24 cellular contexts compared by ENCODE assay signal in genomic region chr3:112018712-112019111, GRCh38. TPM values are rescaled to one million over a fixed set of nuclear protein-coding genes. Genes with fewer than 3 reads are reported as not detected.
DNase-seq lines count a peak whose midpoint lies in the region; ATAC-seq, FAIRE-seq and TF ChIP-seq lines count a peak whose summit lies in the region.
"Had no signal": no experiment of that assay in that cellular context is flagged by ENCODE, and none has a peak within 500 bp of the region (broad histone marks: within the 10 kb centered on the region; RNA-seq: fewer than 3 reads in every experiment).

No MANE protein-coding gene starts in this region.

- no peak for FAIRE-seq in HepG2 (lab: Jason Lieb, UNC)
- FAIRE-seq: A549, G401.6, GM12892, GM19239, H1 had no signal

- TF ChIP-seq CTCF in esophagus muscularis mucosa (IDR thresholded peaks at IDR 0.05): no peak
- TF ChIP-seq CTCF in HepG2 (CRISPR knock-in tag; IDR thresholded peaks at IDR 0.05): no peak
- no peak for TF ChIP-seq CTCF in activated CD8-positive, alpha-beta T cell treated with anti-CD3 and anti-CD28 coated beads for 36 hours (IDR thresholded peaks at IDR 0.05)

- no peaks in the 10 kb centered on the region for H3K36me3 ChIP-seq in esophagus muscularis mucosa
- no peaks in the 10 kb centered on the region for H3K36me3 ChIP-seq in HepG2 (replicated peaks in 1 of 2; ENCODE audit: control insufficient read depth in 1 of 2, insufficient read depth in 2 of 2, low read length in 2 of 2)
- H3K36me3 ChIP-seq: BE2C; BLaER1 treated with 17β-estradiol and CSF1 and Interleukin-3, amounts not matched to agents 10 nM and 100 nM had no signal

- H3K4me1 Mint-ChIP-seq in activated CD8-positive, alpha-beta T cell treated with anti-CD3 and anti-CD28 coated beads for 36 hours (ENCODE audit: low read depth): peaks cover 11% of the 10 kb centered on the region

- H3K79me2 ChIP-seq in HepG2 (ENCODE audit: insufficient read depth, low read length): no peaks in the 10 kb centered on the region

- ATAC-seq in HepG2 (no peak), sciatic nerve (peak; percentile 25), HG03135 (IDR thresholded peaks at IDR 0.05; ENCODE audit: unreplicated experiment) (no peak)
- ATAC-seq in activated CD8-positive, alpha-beta T cell treated with anti-CD3 and anti-CD28 coated beads for 36 hours: no peak
- ATAC-seq: A549 had no signal

- H3K9me3 ChIP-seq in esophagus muscularis mucosa: no peaks in the 10 kb centered on the region
- H3K9me3 ChIP-seq in HepG2 (ENCODE audit: low read length): no peaks in the 10 kb centered on the region
- H3K9me3 ChIP-seq: A549; BE2C; BLaER1 treated with 17β-estradiol and CSF1 and Interleukin-3, amounts not matched to agents 10 nM and 100 nM had no signal

- no peak overlapping the region for H3K4me3 Mint-ChIP-seq in activated CD8-positive, alpha-beta T cell treated with anti-CD3 and anti-CD28 coated beads for 36 hours
- H3K4me3 Mint-ChIP-seq: CD14-positive monocyte; CD4-positive, alpha-beta T cell had no signal

- H3K9me3 Mint-ChIP-seq in activated CD8-positive, alpha-beta T cell treated with anti-CD3 and anti-CD28 coated beads for 36 hours: peaks cover 2% of the 10 kb centered on the region
- H3K9me3 Mint-ChIP-seq: CD4-positive, alpha-beta T cell had no signal

- POLR2A ChIA-PET in HepG2 (lab: Yijun Ruan, JAX): no interaction called here
- POLR2A ChIA-PET in activated CD8-positive, alpha-beta T cell treated with anti-CD3 and anti-CD28 coated beads for 36 hours (lab: Charles Lee): no interaction called here

- TF ChIP-seq POLR2A in esophagus muscularis mucosa (IDR thresholded peaks at IDR 0.05; ENCODE audit: low read depth) (no peak), HepG2 (IDR thresholded peaks at IDR 0.05; ENCODE audit: insufficient read depth in 1 of 2, low read depth in 2 of 2, low read length in 2 of 2) (no peak)

- no peak overlapping the region for H2AFZ ChIP-seq in HepG2 (ENCODE audit: low read length)
- H2AFZ ChIP-seq: GM23248 had no signal

- no peak overlapping the region for H3K27ac ChIP-seq in esophagus muscularis mucosa (replicated peaks in 1 of 4)
- H3K27ac ChIP-seq in HepG2 (ENCODE audit: extremely low read length, insufficient read depth, low read length): no peak overlapping the region
- H3K27ac ChIP-seq: A549; BLaER1 treated with 17β-estradiol and CSF1 and Interleukin-3, amounts not matched to agents 10 nM and 100 nM; GM23248 had no signal

- TF ChIP-seq RAD21 in HepG2 (CRISPR knock-in tag; IDR thresholded peaks at IDR 0.05): no peak

- H4K20me1 ChIP-seq in HepG2 (ENCODE audit: insufficient read depth, low read length): no peaks in the 10 kb centered on the region
- H4K20me1 ChIP-seq: BLaER1 treated with 17β-estradiol and CSF1 and Interleukin-3, amounts not matched to agents 10 nM and 100 nM had no signal

- 97% methylated on average over 4 of the region's 4 CpGs for whole genome bisulfite sequencing in esophagus muscularis mucosa
- WGBS in HepG2 (ENCODE audit: low lambda C conversion rate): 14% methylated on average over 4 of the region's 4 CpGs

- H3K4me3 ChIP-seq in esophagus muscularis mucosa: no peak overlapping the region
- no peak overlapping the region for H3K4me3 ChIP-seq in HepG2 (replicated peaks in 1 of 3; ENCODE audit: insufficient read depth in 1 of 3, low read depth in 2 of 3, low read length in 3 of 3)
- H3K4me3 ChIP-seq: A549; BLaER1 treated with 17β-estradiol and CSF1 and Interleukin-3, amounts not matched to agents 10 nM and 100 nM; GM23248 had no signal

- no peaks in the 10 kb centered on the region for H3K27me3 Mint-ChIP-seq in activated CD8-positive, alpha-beta T cell treated with anti-CD3 and anti-CD28 coated beads for 36 hours
- H3K27me3 Mint-ChIP-seq: CD4-positive, alpha-beta T cell had no signal

- no peaks in the 10 kb centered on the region for H3K36me3 Mint-ChIP-seq in activated CD8-positive, alpha-beta T cell treated with anti-CD3 and anti-CD28 coated beads for 36 hours (ENCODE audit: low read depth)
- H3K36me3 Mint-ChIP-seq: CD14-positive monocyte had no signal

- no peaks in the 10 kb centered on the region for H3K27me3 ChIP-seq in esophagus muscularis mucosa
- 0 out of 5 replicates have a peak, but pooled peaks cover 0 to 5% of the 10 kb centered on the region in 2 experiments for H3K27me3 ChIP-seq in HepG2 (ENCODE audit: control insufficient read depth in 1 of 2, insufficient read depth in 2 of 2, low read length in 2 of 2)
- H3K27me3 ChIP-seq: BE2C; BLaER1 treated with 17β-estradiol and CSF1 and Interleukin-3, amounts not matched to agents 10 nM and 100 nM had no signal

- intact Hi-C loops in esophagus muscularis mucosa (cut with DNase I) (no loop called here), HepG2 (cut with micrococcal nuclease; ENCODE audit: unreplicated experiment) (loop anchor here (10.0 kb wide), 1 partner anchor 444 kb away; no protein-coding TSS in a partner anchor), sciatic nerve (cut with DNase I) (no loop called here)
- intact Hi-C loops in activated CD8-positive, alpha-beta T cell treated with anti-CD3 and anti-CD28 coated beads for 36 hours (cut with micrococcal nuclease): no loop called here

- CTCF ChIA-PET in HepG2 (lab: Yijun Ruan, JAX; ENCODE audit: low intra/inter-chr PET ratio, low total read pairs): no interaction called here
- CTCF ChIA-PET in activated CD8-positive, alpha-beta T cell treated with anti-CD3 and anti-CD28 coated beads for 36 hours (lab: Charles Lee): interaction anchor here (6.7 kb wide), 1 partner anchor 24 kb away, joined by 74 read pairs; no protein-coding TSS in a partner anchor

- H3K27ac Mint-ChIP-seq in activated CD8-positive, alpha-beta T cell treated with anti-CD3 and anti-CD28 coated beads for 36 hours: no peak overlapping the region
- H3K27ac Mint-ChIP-seq: CD14-positive monocyte; CD4-positive, alpha-beta T cell had no signal

- H3K9ac ChIP-seq in HepG2 (ENCODE audit: insufficient read depth, low read depth, low read length): no peak overlapping the region
- H3K9ac ChIP-seq: BLaER1 treated with 17β-estradiol and CSF1 and Interleukin-3, amounts not matched to agents 10 nM and 100 nM; GM23248 had no signal

- H3K4me1 ChIP-seq in esophagus muscularis mucosa (peaks cover 0 to under 1% (median under 1%) of the 10 kb centered on the region in 4 donors), HepG2 (ENCODE audit: insufficient read depth, low read length) (no peaks in the 10 kb centered on the region; the same call in 1 of the 2 replicates)
- H3K4me1 ChIP-seq: A549, BE2C had no signal

- no TSS peak for BruUV-seq in HepG2 (replicated peaks; lab: Mats Ljungman, UMichigan)

- DNase-seq in esophagus muscularis mucosa (ENCODE audit: extremely low spot score) (peak; percentile 8), HepG2 (ENCODE audit: low spot score) (no peak), sciatic nerve (ENCODE audit: low spot score) (no peak), DMS153 treated with DMSO at 0.1 percent for 48 hours (lab: John Stamatoyannopoulos, UW; ENCODE audit: unreplicated experiment) (no peak)
- no peak for DNase-seq in activated CD8-positive, alpha-beta T cell treated with anti-CD3 and anti-CD28 coated beads for 36 hours
- DNase-seq: 8988T; ACHN; AML-193; BE2C; Calu3; CD4-positive, alpha-beta T cell; COR-L47; DND-41; GM23248; H7; HCEC 1CT had no signal

- H3K4me2 ChIP-seq in HepG2 (ENCODE audit: low read depth, low read length): no peak overlapping the region
- H3K4me2 ChIP-seq: A549; BLaER1 treated with 17β-estradiol and CSF1 and Interleukin-3, amounts not matched to agents 10 nM and 100 nM had no signal

- in situ Hi-C loops in HepG2 (cut with HindIII; ENCODE audit: extremely low pct_ligation_motif_present, low pct_unique_long_range_greater_than_20kb): no loop called here

- no peak for TF ChIP-seq EP300 in esophagus muscularis mucosa (IDR thresholded peaks at IDR 0.05)
- TF ChIP-seq EP300 in HepG2 (IDR thresholded peaks at IDR 0.05; ENCODE audit: low read depth in 2 of 2, low read length in 2 of 2): no peak
- no peak for TF ChIP-seq EP300 in HepG2 (CRISPR knock-in tag; IDR thresholded peaks at IDR 0.05; ENCODE audit: borderline replicate concordance)

RNA-seq across cellular contexts. Expression of gene TMPRSS7, which starts 15.8 kb away (rescaled TPM):
- not detected for total RNA-seq in esophagus muscularis mucosa
- not detected in 2 replicates for total RNA-seq in HepG2 (2016; rRNA removed; fragmentation: Illumina TruSeq; extraction: Trizol)
- total RNA-seq in HepG2 (2016; cell fraction: cytosol; rRNA removed; fragmentation: Illumina TruSeq; extraction: Trizol; ENCODE audit: low read depth): not detected in 2 replicates
- not detected in 2 replicates for total RNA-seq in HepG2 (2016; cell fraction: insoluble cytoplasmic fraction; rRNA removed; fragmentation: Illumina TruSeq; extraction: Trizol)
- not detected in 2 replicates for total RNA-seq in HepG2 (2016; cell fraction: membrane; rRNA removed; fragmentation: Illumina TruSeq; extraction: Trizol)
- total RNA-seq in HepG2 (2016; cell fraction: nucleus; rRNA removed; fragmentation: Illumina TruSeq; extraction: Trizol): not detected in 2 replicates
- polyA plus RNA-seq in HepG2 (2011; rRNA removed): not detected in 2 replicates
- polyA plus RNA-seq in HepG2 (2011; cell fraction: cytosol; rRNA removed): not detected in 2 replicates
- polyA plus RNA-seq in HepG2 (2011; cell fraction: nucleus; rRNA removed): not detected in 2 replicates
- polyA plus RNA-seq in HepG2 (2012): not detected in 2 replicates
- polyA plus RNA-seq in HepG2 (2016; cell fraction: cytosol; fragmentation: Illumina TruSeq; extraction: Trizol; ENCODE audit: low read depth): not detected in 2 replicates
- not detected in 2 replicates for polyA plus RNA-seq in HepG2 (2016; cell fraction: insoluble cytoplasmic fraction; fragmentation: Illumina TruSeq; extraction: Trizol; ENCODE audit: low read depth)
- not detected in 2 replicates for polyA plus RNA-seq in HepG2 (2016; cell fraction: membrane; fragmentation: Illumina TruSeq; extraction: Trizol; ENCODE audit: low read depth)
- not detected in 2 replicates for polyA plus RNA-seq in HepG2 (2016; cell fraction: nucleus; fragmentation: Illumina TruSeq; extraction: Trizol; ENCODE audit: insufficient read depth, low read depth)
- not detected in 2 replicates for polyA minus RNA-seq in HepG2 (2011; rRNA and poly(A)+ RNA removed; ENCODE audit: low replicate concordance)
- polyA minus RNA-seq in HepG2 (2011; cell fraction: cytosol; rRNA and poly(A)+ RNA removed): not detected in 2 replicates
- not detected in 2 replicates for polyA minus RNA-seq in HepG2 (2011; cell fraction: nucleus; rRNA and poly(A)+ RNA removed)
- total RNA-seq in sciatic nerve: not detected
- total RNA-seq in activated CD8-positive, alpha-beta T cell treated with anti-CD3 and anti-CD28 coated beads for 36 hours: not detected
- total RNA-seq: Calu3, GM23248, H1, H7 had no signal
- polyA plus RNA-seq: CD14-positive monocyte, GM23248, H1 had no signal

RNA-seq across cellular contexts. Expression of gene TAGLN3, which starts 20.0 kb away (rescaled TPM):
- 1 to 10 TPM in 2 of 4 donors, under 1 TPM in 2; 0.83 to 4.0 (median 1.3) TPM for total RNA-seq in esophagus muscularis mucosa
- total RNA-seq in HepG2 (2016; rRNA removed; fragmentation: Illumina TruSeq; extraction: Trizol): 0.80 and 0.91 TPM in 2 replicates
- total RNA-seq in HepG2 (2016; cell fraction: cytosol; rRNA removed; fragmentation: Illumina TruSeq; extraction: Trizol; ENCODE audit: low read depth): 0.40 and 0.71 TPM in 2 replicates
- 0.43 and 0.77 TPM in 2 replicates for total RNA-seq in HepG2 (2016; cell fraction: insoluble cytoplasmic fraction; rRNA removed; fragmentation: Illumina TruSeq; extraction: Trizol)
- total RNA-seq in HepG2 (2016; cell fraction: membrane; rRNA removed; fragmentation: Illumina TruSeq; extraction: Trizol): 0.34 and 0.86 TPM in 2 replicates
- total RNA-seq in HepG2 (2016; cell fraction: nucleus; rRNA removed; fragmentation: Illumina TruSeq; extraction: Trizol): not detected in 2 replicates
- polyA plus RNA-seq in HepG2 (2011; rRNA removed): 0.51 and 0.60 TPM in 2 replicates
- polyA plus RNA-seq in HepG2 (2011; cell fraction: cytosol; rRNA removed): 0.35 and 0.43 TPM in 2 replicates
- polyA plus RNA-seq in HepG2 (2011; cell fraction: nucleus; rRNA removed): 0.45 and 0.47 TPM in 2 replicates
- polyA plus RNA-seq in HepG2 (2012): not detected in 2 replicates
- polyA plus RNA-seq in HepG2 (2016; cell fraction: cytosol; fragmentation: Illumina TruSeq; extraction: Trizol; ENCODE audit: low read depth): 0.47 and 0.54 TPM in 2 replicates
- 0.81 and 0.86 TPM in 2 replicates for polyA plus RNA-seq in HepG2 (2016; cell fraction: insoluble cytoplasmic fraction; fragmentation: Illumina TruSeq; extraction: Trizol; ENCODE audit: low read depth)
- polyA plus RNA-seq in HepG2 (2016; cell fraction: membrane; fragmentation: Illumina TruSeq; extraction: Trizol; ENCODE audit: low read depth): 0.52 and 0.73 TPM in 2 replicates
- 0.87 TPM in 1 of 2 replicates, not detected in the other for polyA plus RNA-seq in HepG2 (2016; cell fraction: nucleus; fragmentation: Illumina TruSeq; extraction: Trizol; ENCODE audit: insufficient read depth, low read depth)
- polyA minus RNA-seq in HepG2 (2011; rRNA and poly(A)+ RNA removed; ENCODE audit: low replicate concordance): 0.44 TPM in 1 of 2 replicates, not detected in the other
- not detected in 2 replicates for polyA minus RNA-seq in HepG2 (2011; cell fraction: cytosol; rRNA and poly(A)+ RNA removed)
- polyA minus RNA-seq in HepG2 (2011; cell fraction: nucleus; rRNA and poly(A)+ RNA removed): not detected in 2 replicates
- total RNA-seq in sciatic nerve: 0.62 TPM
- 1 to 10 TPM in 1 of 2 experiments, under 1 TPM in 1; 0.89 to 1.2 TPM for total RNA-seq in activated CD8-positive, alpha-beta T cell treated with anti-CD3 and anti-CD28 coated beads for 36 hours
- total RNA-seq: Calu3, GM23248 had no signal
- polyA plus RNA-seq: A549, CD14-positive monocyte had no signal

RNA-seq across cellular contexts. Expression of gene ABHD10, which starts 39.9 kb away (rescaled TPM):
- 10 to 100 TPM in 3 of 4 donors, 1 to 10 TPM in 1; 6.5 to 15.0 (median 12.2) TPM for total RNA-seq in esophagus muscularis mucosa
- 50.2 and 84.8 TPM in 2 replicates for total RNA-seq in HepG2 (2016; rRNA removed; fragmentation: Illumina TruSeq; extraction: Trizol)
- total RNA-seq in HepG2 (2016; cell fraction: cytosol; rRNA removed; fragmentation: Illumina TruSeq; extraction: Trizol; ENCODE audit: low read depth): 3.8 and 4.5 TPM in 2 replicates
- total RNA-seq in HepG2 (2016; cell fraction: insoluble cytoplasmic fraction; rRNA removed; fragmentation: Illumina TruSeq; extraction: Trizol): 50.2 and 84.9 TPM in 2 replicates
- total RNA-seq in HepG2 (2016; cell fraction: membrane; rRNA removed; fragmentation: Illumina TruSeq; extraction: Trizol): 13.5 and 16.1 TPM in 2 replicates
- 27.8 and 30.5 TPM in 2 replicates for total RNA-seq in HepG2 (2016; cell fraction: nucleus; rRNA removed; fragmentation: Illumina TruSeq; extraction: Trizol)
- polyA plus RNA-seq in HepG2 (2011; rRNA removed): 16.7 and 22.8 TPM in 2 replicates
- 9.7 and 13.8 TPM in 2 replicates for polyA plus RNA-seq in HepG2 (2011; cell fraction: cytosol; rRNA removed)
- 7.1 and 8.8 TPM in 2 replicates for polyA plus RNA-seq in HepG2 (2011; cell fraction: nucleus; rRNA removed)
- polyA plus RNA-seq in HepG2 (2012): 16.3 and 20.8 TPM in 2 replicates
- polyA plus RNA-seq in HepG2 (2016; cell fraction: cytosol; fragmentation: Illumina TruSeq; extraction: Trizol; ENCODE audit: low read depth): 2.6 and 3.0 TPM in 2 replicates
- 62.4 and 64.2 TPM in 2 replicates for polyA plus RNA-seq in HepG2 (2016; cell fraction: insoluble cytoplasmic fraction; fragmentation: Illumina TruSeq; extraction: Trizol; ENCODE audit: low read depth)
- polyA plus RNA-seq in HepG2 (2016; cell fraction: membrane; fragmentation: Illumina TruSeq; extraction: Trizol; ENCODE audit: low read depth): 7.6 and 8.6 TPM in 2 replicates
- 33.2 and 36.3 TPM in 2 replicates for polyA plus RNA-seq in HepG2 (2016; cell fraction: nucleus; fragmentation: Illumina TruSeq; extraction: Trizol; ENCODE audit: insufficient read depth, low read depth)
- 18.4 and 19.3 TPM in 2 replicates for polyA minus RNA-seq in HepG2 (2011; rRNA and poly(A)+ RNA removed; ENCODE audit: low replicate concordance)
- polyA minus RNA-seq in HepG2 (2011; cell fraction: cytosol; rRNA and poly(A)+ RNA removed): 20.8 and 25.8 TPM in 2 replicates
- polyA minus RNA-seq in HepG2 (2011; cell fraction: nucleus; rRNA and poly(A)+ RNA removed): 22.8 and 24.7 TPM in 2 replicates
- 27.3 TPM for total RNA-seq in sciatic nerve
- 10 to 100 TPM; 59.4 to 66.5 TPM for total RNA-seq in activated CD8-positive, alpha-beta T cell treated with anti-CD3 and anti-CD28 coated beads for 36 hours
